In genomic region chr6:148051-148984, GRCh38 we compare ENCODE assay signal across 8 cellular contexts.
A peak's percentile ranks its signal among the peaks of the same experiment; 100 is the strongest.
DNase-seq lines count a peak whose midpoint lies in the region; ATAC-seq and TF ChIP-seq lines count a peak whose summit lies in the region.
"Not testable (repeated sequence)": the region's sequence is repeated elsewhere in the genome, so short reads cannot be mapped to it uniquely, and the experiment has no call there.

No MANE protein-coding gene starts in this region.

- not testable (repeated sequence) for H2AFZ ChIP-seq in MM.1S (ENCODE audit: low read length)

- H3K9me3 ChIP-seq in MM.1S (replicated peaks; ENCODE audit: insufficient read depth, low read length): not testable (repeated sequence)

- H3K9me2 ChIP-seq in MM.1S (replicated peaks; ENCODE audit: insufficient read depth, low read length): not testable (repeated sequence)

- H3K4me1 Mint-ChIP-seq in glutamatergic neuron (ENCODE audit: low read depth, unreplicated experiment): not testable (repeated sequence)
- peaks cover 10% of the 10 kb centered on the region for H3K4me1 Mint-ChIP-seq in progenitor cell of endocrine pancreas (ENCODE audit: low read depth)

- not testable (repeated sequence) for H3K79me2 ChIP-seq in MM.1S (ENCODE audit: low read length)

- H3K27ac ChIP-seq in MM.1S (ENCODE audit: low read length): not testable (repeated sequence)

- H3K9me3 Mint-ChIP-seq in glutamatergic neuron (ENCODE audit: unreplicated experiment); progenitor cell of endocrine pancreas (ENCODE audit: low read depth): not testable (repeated sequence)

- not testable (repeated sequence) for H3K27me3 ChIP-seq in MM.1S (replicated peaks; ENCODE audit: insufficient read depth, low read length)

- H3K4me1 ChIP-seq in MM.1S (ENCODE audit: low read length): peaks cover 26% of the 10 kb centered on the region

- peak; percentile 67 for DNase-seq in A172 (ENCODE audit: low spot score)
- peak; percentile 97 for DNase-seq in MM.1S
- peak; percentile 26 to 95 (median 41) for DNase-seq in T-helper 1 cell
- peak; percentile 36 for DNase-seq in activated gamma-delta T cell (lab: John Stamatoyannopoulos, UW)
- peak; percentile 81 for DNase-seq in glutamatergic neuron
- not testable (repeated sequence) for DNase-seq in progenitor cell of endocrine pancreas (ENCODE audit: low spot score, unreplicated experiment)

- not testable (repeated sequence) for H4K20me1 ChIP-seq in MM.1S (ENCODE audit: insufficient read depth, low read length)

- H3K9ac ChIP-seq in MM.1S (ENCODE audit: low read length): not testable (repeated sequence)

- ATAC-seq in GM18858 (IDR thresholded peaks at IDR 0.05; ENCODE audit: unreplicated experiment) (peak; percentile 79), HG02763 (IDR thresholded peaks at IDR 0.05; ENCODE audit: unreplicated experiment) (peak; percentile 98)

- not testable (repeated sequence) for H3K36me3 ChIP-seq in MM.1S (replicated peaks; ENCODE audit: insufficient read depth, low read length)

- not testable (repeated sequence) for H3K27ac Mint-ChIP-seq in glutamatergic neuron (ENCODE audit: unreplicated experiment); progenitor cell of endocrine pancreas

- peaks cover 12% of the 10 kb centered on the region; the same call in 1 of the 2 replicates for H3F3A ChIP-seq in MM.1S (ENCODE audit: insufficient read depth, low read length)

- not testable (repeated sequence) for H3K4me2 ChIP-seq in MM.1S (ENCODE audit: low read depth, low read length)

- not testable (repeated sequence) for H3K36me3 Mint-ChIP-seq in glutamatergic neuron (ENCODE audit: unreplicated experiment); progenitor cell of endocrine pancreas (ENCODE audit: insufficient read depth)

- H3K27me3 Mint-ChIP-seq in glutamatergic neuron (ENCODE audit: unreplicated experiment): not testable (repeated sequence)
- H3K27me3 Mint-ChIP-seq in progenitor cell of endocrine pancreas: peaks cover 16% of the 10 kb centered on the region

- not testable (repeated sequence) for H3K4me3 Mint-ChIP-seq in glutamatergic neuron (ENCODE audit: unreplicated experiment); progenitor cell of endocrine pancreas (ENCODE audit: low read depth)

- peak; percentile 80 for TF ChIP-seq CTCF in MM.1S (IDR thresholded peaks at IDR 0.05; ENCODE audit: low read length)
- TF ChIP-seq CTCF in glutamatergic neuron (IDR thresholded peaks at IDR 0.05; ENCODE audit: partially characterized antibody, unreplicated experiment): peak; percentile 94
- TF ChIP-seq CTCF in progenitor cell of endocrine pancreas (IDR thresholded peaks at IDR 0.05; ENCODE audit: unreplicated experiment): peak; percentile 60

- H3K4me3 ChIP-seq in MM.1S (ENCODE audit: low read length): not testable (repeated sequence)
